ENCODE assay signal across 15 cellular contexts in genomic region chr4:95190751-95191436, GRCh38.
A peak's percentile ranks its signal among the peaks of the same experiment; 100 is the strongest.
DNase-seq lines count a peak whose midpoint lies in the region; ATAC-seq and TF ChIP-seq lines count a peak whose summit lies in the region.
"Had no signal": no experiment of that assay in that cellular context is flagged by ENCODE, and none has a peak within 500 bp of the region (broad histone marks: within the 10 kb centered on the region; RNA-seq: fewer than 3 reads in every experiment).

No MANE protein-coding gene starts in this region.

- no peaks in the 10 kb centered on the region for H3K27me3 Mint-ChIP-seq in T-helper 2 cell treated with Interferon-gamma antibody and Interleukin-4, amounts not matched to agents 5 μg/mL and 100 μg/mL, for 36 hours (ENCODE audit: low read depth)

- ATAC-seq in sciatic nerve (peak; percentile 39), GM21619 (IDR thresholded peaks at IDR 0.05; ENCODE audit: unreplicated experiment) (no peak)
- ATAC-seq: heart right ventricle, mucosa of descending colon had no signal

- H3K9me3 Mint-ChIP-seq in T-helper 2 cell treated with Interferon-gamma antibody and Interleukin-4, amounts not matched to agents 5 μg/mL and 100 μg/mL, for 36 hours: no peaks in the 10 kb centered on the region
- H3K9me3 Mint-ChIP-seq: activated T-helper 1 cell treated with anti-CD3 and anti-CD28 coated beads, Interleukin-12 subunit alpha, Interleukin-12 subunit beta, Interleukin-2, Interleukin-4 antibody, amounts not matched to agents 30 ng/mL and 10 ng/mL and 1 ng/mL, durations not matched to agents 14 hours and 24 hours and 36 hours had no signal

- TF ChIP-seq POLR2A in Raji (IDR thresholded peaks at IDR 0.05; ENCODE audit: insufficient read depth, low read depth, low read length) (0 out of 2 replicates have a peak, but pooled peaks have one; percentile 21), esophagus muscularis mucosa (IDR thresholded peaks at IDR 0.05; ENCODE audit: low read depth) (no peak)

- TF ChIP-seq CTCF in esophagus muscularis mucosa (IDR thresholded peaks at IDR 0.05): no peak

- DNase-seq in NCI-H524 (lab: John Stamatoyannopoulos, UW) (peak; percentile 23 to 50), NCI-H524 treated with DMSO at 0.1 percent for 48 hours (lab: John Stamatoyannopoulos, UW) (no peak), esophagus muscularis mucosa (ENCODE audit: extremely low spot score) (peak; percentile 89), sciatic nerve (ENCODE audit: low spot score) (no peak), inferior parietal cortex (ENCODE audit: extremely low spot score) (no peak)
- no peak for DNase-seq in T-helper 2 cell treated with Interferon-gamma antibody and Interleukin-4, amounts not matched to agents 5 μg/mL and 100 μg/mL, for 36 hours (ENCODE audit: low spot score)
- DNase-seq: activated CD4-positive, CD25-positive, alpha-beta regulatory T cell treated with anti-CD3 and anti-CD28 coated beads, Interleukin-2, amount 50 U/mL, for 72 hours; GOT3; heart right ventricle; RPMI8226 had no signal

- no peak overlapping the region for H3K27ac Mint-ChIP-seq in T-helper 2 cell treated with Interferon-gamma antibody and Interleukin-4, amounts not matched to agents 5 μg/mL and 100 μg/mL, for 36 hours
- H3K27ac Mint-ChIP-seq: activated T-helper 1 cell treated with anti-CD3 and anti-CD28 coated beads, Interleukin-12 subunit alpha, Interleukin-12 subunit beta, Interleukin-2, Interleukin-4 antibody, amounts not matched to agents 30 ng/mL and 10 ng/mL and 1 ng/mL, durations not matched to agents 14 hours and 24 hours and 36 hours had no signal

- H3K4me1 Mint-ChIP-seq in T-helper 2 cell treated with Interferon-gamma antibody and Interleukin-4, amounts not matched to agents 5 μg/mL and 100 μg/mL, for 36 hours (ENCODE audit: low read depth): peaks cover 16% of the 10 kb centered on the region

- H3K27me3 ChIP-seq in esophagus muscularis mucosa: no peaks in the 10 kb centered on the region

- H3K9me3 ChIP-seq in esophagus muscularis mucosa: no peaks in the 10 kb centered on the region
- H3K9me3 ChIP-seq: heart right ventricle, mucosa of descending colon had no signal

- no peak overlapping the region for H3K4me3 ChIP-seq in esophagus muscularis mucosa
- H3K4me3 ChIP-seq: heart right ventricle, mucosa of descending colon, smooth muscle cell had no signal

- no peak for TF ChIP-seq EP300 in esophagus muscularis mucosa (IDR thresholded peaks at IDR 0.05)

- no peaks in the 10 kb centered on the region for H3K36me3 Mint-ChIP-seq in T-helper 2 cell treated with Interferon-gamma antibody and Interleukin-4, amounts not matched to agents 5 μg/mL and 100 μg/mL, for 36 hours (ENCODE audit: low read depth)

- no peaks in the 10 kb centered on the region for H3K36me3 ChIP-seq in esophagus muscularis mucosa
- H3K36me3 ChIP-seq: heart right ventricle had no signal

- no peak overlapping the region for H3K4me3 Mint-ChIP-seq in T-helper 2 cell treated with Interferon-gamma antibody and Interleukin-4, amounts not matched to agents 5 μg/mL and 100 μg/mL, for 36 hours
- H3K4me3 Mint-ChIP-seq: activated T-helper 1 cell treated with anti-CD3 and anti-CD28 coated beads, Interleukin-12 subunit alpha, Interleukin-12 subunit beta, Interleukin-2, Interleukin-4 antibody, amounts not matched to agents 30 ng/mL and 10 ng/mL and 1 ng/mL, durations not matched to agents 14 hours and 24 hours and 36 hours had no signal

- H3K27ac ChIP-seq in esophagus muscularis mucosa (replicated peaks in 1 of 4): no peak overlapping the region
- H3K27ac ChIP-seq: heart right ventricle had no signal

- no peaks in the 10 kb centered on the region for H3K4me1 ChIP-seq in esophagus muscularis mucosa

- 60% methylated on average over 9 of the region's 9 CpGs for WGBS in esophagus muscularis mucosa

- intact Hi-C loops in esophagus muscularis mucosa (cut with DNase I) (no loop called here), sciatic nerve (cut with DNase I) (no loop called here)

Comparison
In these comparisons a context has a peak if more than half of its experiments do, and no peak if none do; other contexts are left out.
1. DNase-seq: peak in NCI-H524 (2 of 2) and esophagus muscularis mucosa (single experiment); none in NCI-H524 treated with DMSO at 0.1 percent for 48 hours (single experiment), sciatic nerve (single experiment), T-helper 2 cell treated with Interferon-gamma antibody and Interleukin-4, amounts not matched to agents 5 μg/mL and 100 μg/mL, for 36 hours (single experiment) and inferior parietal cortex (single experiment).